ENCODE assay signal across 8 cellular contexts in the genomic region with DNA sequence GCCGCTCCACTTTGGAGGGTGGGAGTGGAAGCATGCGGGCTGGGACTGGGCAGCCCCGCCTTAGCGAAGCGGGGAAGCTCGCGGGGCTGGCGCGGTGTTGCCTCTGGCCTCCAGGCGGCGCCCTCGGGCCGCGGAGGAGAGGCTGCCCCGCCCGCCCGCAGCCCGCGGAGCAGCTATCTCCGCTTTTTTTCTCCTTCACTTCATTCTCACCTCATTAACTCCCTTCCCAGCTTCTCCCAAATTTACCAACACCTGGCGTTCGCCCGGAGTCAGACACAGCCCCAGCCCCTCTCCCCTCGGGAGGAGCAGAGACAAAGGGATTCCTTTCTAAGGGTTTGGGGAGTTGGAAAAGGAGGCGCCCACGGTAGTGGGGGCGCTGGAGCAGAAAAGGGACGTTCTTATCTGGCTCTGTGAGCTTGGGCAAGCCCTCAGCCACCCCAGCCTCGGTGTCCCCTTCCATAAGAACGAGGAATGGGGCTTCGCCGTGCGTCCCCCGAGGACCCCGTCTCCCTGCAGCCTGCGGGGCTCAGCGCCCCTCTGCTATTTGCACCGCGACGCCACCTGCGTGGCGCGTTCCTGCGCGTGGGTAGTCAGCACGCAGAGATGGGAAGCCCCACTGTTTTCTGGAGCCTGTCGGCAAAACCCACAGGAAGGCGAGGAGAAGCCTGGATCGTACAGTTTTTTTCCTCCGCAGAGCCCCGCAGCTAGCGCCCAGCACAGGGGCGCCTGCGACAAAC. TPM values are rescaled to one million over a fixed set of nuclear protein-coding genes. Genes with fewer than 3 reads are reported as not detected.
DNase-seq lines count a peak whose midpoint lies in the region; ATAC-seq and TF ChIP-seq lines count a peak whose summit lies in the region.

No MANE protein-coding gene starts in this region.

- peak overlapping the region; percentile 84 to 95 for H3K4me3 Mint-ChIP-seq in CD14-positive monocyte
- H3K4me3 Mint-ChIP-seq in T-cell = peak overlapping the region; percentile 76 to 82 (median 81)

- peaks cover 0 to 12% of the 10 kb centered on the region in 2 donors for H3K36me3 Mint-ChIP-seq in CD14-positive monocyte
- H3K36me3 Mint-ChIP-seq in T-cell = no peaks in the 10 kb centered on the region

- CTCF ChIA-PET in T-cell (lab: Charles Lee) = interaction anchor here (0.6 to 2.9 kb wide), 24 partner anchors 9 to 463 kb away, joined by 3 to 26 read pairs (median 4); a partner anchor contains a TSS

- TF ChIP-seq CTCF in CD14-positive monocyte (IDR thresholded peaks at IDR 0.05) (peak; percentile 98), right atrium auricular region (IDR thresholded peaks at IDR 0.05) (peak; percentile 95 to 99)

- no peaks in the 10 kb centered on the region for H3K9me3 ChIP-seq in right atrium auricular region

- H3K27ac Mint-ChIP-seq in CD14-positive monocyte (peak overlapping the region in 2 of 7 donors; percentile 41 to 66), T-cell (no peak overlapping the region)

- H3K4me1 ChIP-seq in right atrium auricular region = peaks cover 0 to 56% of the 10 kb centered on the region in 2 donors
- H3K4me1 ChIP-seq in urinary bladder (ENCODE audit: insufficient read depth) = no peaks in the 10 kb centered on the region

- H3K4me3 ChIP-seq in right atrium auricular region (peak overlapping the region; percentile 44 to 67), urinary bladder (ENCODE audit: low read depth, low read length) (peak overlapping the region; percentile 58)

- H3K27me3 Mint-ChIP-seq in CD14-positive monocyte (ENCODE audit: low read depth in 3 of 3) = peaks cover 56 to 97% (median 75%) of the 10 kb centered on the region in 3 donors
- peaks cover 28 to 51% of the 10 kb centered on the region in 2 donors for H3K27me3 Mint-ChIP-seq in T-cell

- H3K4me1 Mint-ChIP-seq in CD14-positive monocyte (peaks cover 38% of the 10 kb centered on the region), T-cell (peaks cover 17 to 26% (median 19%) of the 10 kb centered on the region in 3 donors)

- intact Hi-C loops in CD14-positive monocyte (cut with micrococcal nuclease) = loop anchor here (1.0 to 10.0 kb wide), 9 partner anchors 27 to 477 kb away; a partner anchor contains a TSS

- no peaks in the 10 kb centered on the region for H3K27me3 ChIP-seq in right atrium auricular region

- H3K9me3 Mint-ChIP-seq in CD14-positive monocyte (peaks cover 0 to 30% (median 8%) of the 10 kb centered on the region in 7 donors), T-cell (no peaks in the 10 kb centered on the region)

- peak; percentile 62 for DNase-seq in CD14-positive monocyte (ENCODE audit: low spot score)
- DNase-seq in NCI-H1417 (lab: John Stamatoyannopoulos, UW) = peak; percentile 79 to 86 (median 86)
- peak; percentile 37 to 81 (median 70) for DNase-seq in T-cell
- peak; percentile 65 for DNase-seq in amniotic epithelial cell (ENCODE audit: low read depth)
- DNase-seq in right atrium auricular region (ENCODE audit: low spot score) = peak; percentile 74
- DNase-seq in pulmonary artery endothelial cell (ENCODE audit: low read depth, low spot score) = peak; percentile 22

- ATAC-seq in GM21619 (IDR thresholded peaks at IDR 0.05; ENCODE audit: unreplicated experiment) = peak; percentile 45
- ATAC-seq in T-cell (replicated peaks in 1 of 4) = peak; percentile 72 to 79 (median 74)

- WGBS in urinary bladder = under 1% methylated on average over 54 of the region's 54 CpGs

- POLR2A ChIA-PET in T-cell (lab: Charles Lee) = interaction anchor here in 1 of 2 donors (1.0 kb wide), 1 partner anchor 27 kb away, joined by 3 read pairs; no protein-coding TSS in a partner anchor

- H3K27ac ChIP-seq in right atrium auricular region (peak overlapping the region in 1 of 2 donors; percentile 55), urinary bladder (ENCODE audit: low read depth) (no peak overlapping the region)

- H3K36me3 ChIP-seq in right atrium auricular region = no peaks in the 10 kb centered on the region
- H3K36me3 ChIP-seq in urinary bladder (ENCODE audit: insufficient read depth) = no peaks in the 10 kb centered on the region

RNA-seq across cellular contexts. Expression of a gene that starts 1.5 kb away (rescaled TPM):
- under 1 TPM; 0.09 to 0.24 TPM for polyA plus RNA-seq in CD14-positive monocyte
- 1 to 10 TPM in 1 of 5 donors, under 1 TPM in 3, not detected in 1; 0.47 to 1.3 (median 0.89) TPM for total RNA-seq in T-cell
- 1 to 10 TPM; 1.6 to 6.8 TPM for total RNA-seq in right atrium auricular region
- not detected in 2 replicates for total RNA-seq in pulmonary artery endothelial cell
- total RNA-seq in urinary bladder = 6.3 TPM
- polyA plus RNA-seq in urinary bladder = 18.9 TPM

Comparison
In these comparisons a context has a peak if more than half of its experiments do, and no peak if none do; other contexts are left out.
1. DNase-seq: peak in every context shown above with its lines; median percentile 86 in NCI-H1417; 74 in right atrium auricular region; 70 in T-cell; 65 in amniotic epithelial cell; 62 in CD14-positive monocyte; 22 in pulmonary artery endothelial cell.